1 cellular context compared by ENCODE assay signal in the genomic region with DNA sequence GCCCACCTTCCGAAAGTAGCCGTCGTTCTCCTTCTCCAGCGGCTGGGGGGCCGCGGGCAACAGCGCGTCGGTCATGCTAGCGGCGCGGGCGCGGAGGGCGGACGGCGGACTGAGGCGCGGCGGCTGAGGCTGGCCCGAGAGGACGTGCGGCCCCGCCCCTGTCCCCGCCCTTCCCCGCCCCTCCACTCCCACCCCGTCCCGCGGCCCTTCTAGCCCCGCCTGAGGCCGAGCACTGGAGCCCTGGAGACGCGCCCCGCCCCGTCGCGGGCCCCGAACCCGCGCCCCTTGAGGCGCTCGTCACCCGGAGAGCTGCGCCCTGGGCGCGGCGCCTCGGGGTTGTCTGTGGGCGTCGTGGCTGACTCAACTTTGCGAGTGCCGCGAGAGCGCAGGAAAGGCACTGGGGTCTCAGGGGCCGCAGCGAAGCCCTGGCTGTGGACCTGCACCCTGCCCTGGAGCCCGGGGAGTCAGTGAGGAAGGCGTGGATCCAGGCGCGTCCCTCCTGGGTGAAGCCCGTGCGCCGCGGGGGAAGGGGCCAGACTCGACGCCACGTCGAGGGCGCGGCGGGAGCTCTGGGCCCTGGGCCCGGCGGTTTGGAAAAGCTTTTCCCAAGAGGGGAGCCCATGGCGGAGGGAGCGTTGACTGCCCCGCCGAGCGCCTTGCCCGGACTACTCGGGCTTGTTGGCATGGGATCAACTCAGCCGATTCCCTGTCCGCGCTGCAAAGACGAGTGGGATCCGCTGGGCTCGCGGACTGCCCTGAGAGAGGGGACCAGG.
TF ChIP-seq lines count a peak whose summit lies in the region.

A gene (minus strand): TSS at position 111 of the 773 bp plus-strand sequence. CDS start 36 bp downstream, at position 75.

TF ChIP-seq in HEK293, 187 proteins besides CTCF, POLR2A, EP300 and RAD21 (continued from another document and continues in another):
- TF ChIP-seq, protein P1, sequence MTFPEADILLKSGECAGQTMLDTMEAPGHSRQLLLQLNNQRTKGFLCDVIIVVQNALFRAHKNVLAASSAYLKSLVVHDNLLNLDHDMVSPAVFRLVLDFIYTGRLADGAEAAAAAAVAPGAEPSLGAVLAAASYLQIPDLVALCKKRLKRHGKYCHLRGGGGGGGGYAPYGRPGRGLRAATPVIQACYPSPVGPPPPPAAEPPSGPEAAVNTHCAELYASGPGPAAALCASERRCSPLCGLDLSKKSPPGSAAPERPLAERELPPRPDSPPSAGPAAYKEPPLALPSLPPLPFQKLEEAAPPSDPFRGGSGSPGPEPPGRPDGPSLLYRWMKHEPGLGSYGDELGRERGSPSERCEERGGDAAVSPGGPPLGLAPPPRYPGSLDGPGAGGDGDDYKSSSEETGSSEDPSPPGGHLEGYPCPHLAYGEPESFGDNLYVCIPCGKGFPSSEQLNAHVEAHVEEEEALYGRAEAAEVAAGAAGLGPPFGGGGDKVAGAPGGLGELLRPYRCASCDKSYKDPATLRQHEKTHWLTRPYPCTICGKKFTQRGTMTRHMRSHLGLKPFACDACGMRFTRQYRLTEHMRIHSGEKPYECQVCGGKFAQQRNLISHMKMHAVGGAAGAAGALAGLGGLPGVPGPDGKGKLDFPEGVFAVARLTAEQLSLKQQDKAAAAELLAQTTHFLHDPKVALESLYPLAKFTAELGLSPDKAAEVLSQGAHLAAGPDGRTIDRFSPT (tag by site-specific recombination; IDR thresholded peaks at IDR 0.05), result 0 out of 2 replicates have a peak, but pooled peaks have one; percentile 23
- TF ChIP-seq ZNF514 (tag by site-specific recombination; IDR thresholded peaks at IDR 0.05) (no peak), ZFHX2 (tag by site-specific recombination; conservative IDR thresholded peaks at IDR 0.05) (peak; percentile 81), ZNF521 (tag by site-specific recombination; IDR thresholded peaks at IDR 0.05) (no peak), ZNF311 (tag by site-specific recombination; IDR thresholded peaks at IDR 0.05; ENCODE audit: borderline replicate concordance) (no peak), ZNF274 (IDR thresholded peaks at IDR 0.05; ENCODE audit: low read length) (no peak), ZNF274 (tag by site-specific recombination; IDR thresholded peaks at IDR 0.05; ENCODE audit: borderline replicate concordance) (no peak), KLF1 (tag by site-specific recombination; IDR thresholded peaks at IDR 0.05) (peak; percentile 96), HOXD13 (CRISPR knock-in tag; IDR thresholded peaks at IDR 0.05; ENCODE audit: borderline replicate concordance) (no peak), ZNF138 (tag by site-specific recombination; IDR thresholded peaks at IDR 0.05; ENCODE audit: borderline replicate concordance) (no peak), SP2 (tag by site-specific recombination; IDR thresholded peaks at IDR 0.05) (peak; percentile 43), ZNF266 (tag by site-specific recombination; IDR thresholded peaks at IDR 0.05; ENCODE audit: low read depth) (no peak), SP3 (tag by site-specific recombination; IDR thresholded peaks at IDR 0.05) (peak; percentile 81), ZNF747 (tag by site-specific recombination; IDR thresholded peaks at IDR 0.05) (no peak), ZNF404 (tag by site-specific recombination; IDR thresholded peaks at IDR 0.05) (no peak), WT1 (tag by site-specific recombination; IDR thresholded peaks at IDR 0.05) (no peak), IKZF3 (tag by site-specific recombination; IDR thresholded peaks at IDR 0.05) (0 out of 2 replicates have a peak, but pooled peaks have one; percentile 29), ZNF174 (tag by site-specific recombination; IDR thresholded peaks at IDR 0.05) (no peak), ZNF571 (tag by site-specific recombination; IDR thresholded peaks at IDR 0.05) (no peak), ZNF335 (tag by site-specific recombination; conservative IDR thresholded peaks at IDR 0.05) (0 out of 2 replicates have a peak, but pooled peaks have one; percentile 31), BCL11B (tag by site-specific recombination; IDR thresholded peaks at IDR 0.05; ENCODE audit: low read depth) (peak; percentile 62; the same call in 1 of the 2 replicates), ZNF529 (tag by site-specific recombination; IDR thresholded peaks at IDR 0.05; ENCODE audit: insufficient replicate concordance) (no peak), ZNF777 (tag by site-specific recombination; IDR thresholded peaks at IDR 0.05; ENCODE audit: borderline replicate concordance) (peak; percentile 96), ZNF175 (tag by site-specific recombination; IDR thresholded peaks at IDR 0.05) (no peak), ZFP69B (tag by site-specific recombination; IDR thresholded peaks at IDR 0.05) (0 out of 2 replicates have a peak, but pooled peaks have one; percentile 21), ZNF114 (tag by site-specific recombination; IDR thresholded peaks at IDR 0.05) (no peak)
- TF ChIP-seq, protein P2, sequence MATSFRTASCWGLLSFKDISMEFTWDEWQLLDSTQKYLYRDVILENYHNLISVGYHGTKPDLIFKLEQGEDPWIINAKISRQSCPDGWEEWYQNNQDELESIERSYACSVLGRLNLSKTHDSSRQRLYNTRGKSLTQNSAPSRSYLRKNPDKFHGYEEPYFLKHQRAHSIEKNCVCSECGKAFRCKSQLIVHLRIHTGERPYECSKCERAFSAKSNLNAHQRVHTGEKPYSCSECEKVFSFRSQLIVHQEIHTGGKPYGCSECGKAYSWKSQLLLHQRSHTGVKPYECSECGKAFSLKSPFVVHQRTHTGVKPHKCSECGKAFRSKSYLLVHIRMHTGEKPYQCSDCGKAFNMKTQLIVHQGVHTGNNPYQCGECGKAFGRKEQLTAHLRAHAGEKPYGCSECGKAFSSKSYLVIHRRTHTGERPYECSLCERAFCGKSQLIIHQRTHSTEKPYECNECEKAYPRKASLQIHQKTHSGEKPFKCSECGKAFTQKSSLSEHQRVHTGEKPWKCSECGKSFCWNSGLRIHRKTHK (tag by site-specific recombination; IDR thresholded peaks at IDR 0.05), result no peak
- TF ChIP-seq, protein P3, sequence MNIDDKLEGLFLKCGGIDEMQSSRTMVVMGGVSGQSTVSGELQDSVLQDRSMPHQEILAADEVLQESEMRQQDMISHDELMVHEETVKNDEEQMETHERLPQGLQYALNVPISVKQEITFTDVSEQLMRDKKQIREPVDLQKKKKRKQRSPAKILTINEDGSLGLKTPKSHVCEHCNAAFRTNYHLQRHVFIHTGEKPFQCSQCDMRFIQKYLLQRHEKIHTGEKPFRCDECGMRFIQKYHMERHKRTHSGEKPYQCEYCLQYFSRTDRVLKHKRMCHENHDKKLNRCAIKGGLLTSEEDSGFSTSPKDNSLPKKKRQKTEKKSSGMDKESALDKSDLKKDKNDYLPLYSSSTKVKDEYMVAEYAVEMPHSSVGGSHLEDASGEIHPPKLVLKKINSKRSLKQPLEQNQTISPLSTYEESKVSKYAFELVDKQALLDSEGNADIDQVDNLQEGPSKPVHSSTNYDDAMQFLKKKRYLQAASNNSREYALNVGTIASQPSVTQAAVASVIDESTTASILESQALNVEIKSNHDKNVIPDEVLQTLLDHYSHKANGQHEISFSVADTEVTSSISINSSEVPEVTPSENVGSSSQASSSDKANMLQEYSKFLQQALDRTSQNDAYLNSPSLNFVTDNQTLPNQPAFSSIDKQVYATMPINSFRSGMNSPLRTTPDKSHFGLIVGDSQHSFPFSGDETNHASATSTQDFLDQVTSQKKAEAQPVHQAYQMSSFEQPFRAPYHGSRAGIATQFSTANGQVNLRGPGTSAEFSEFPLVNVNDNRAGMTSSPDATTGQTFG (tag by site-specific recombination; IDR thresholded peaks at IDR 0.05; ENCODE audit: borderline replicate concordance), result peak; percentile 6; the same call in 1 of the 2 replicates
- TF ChIP-seq, protein P4, sequence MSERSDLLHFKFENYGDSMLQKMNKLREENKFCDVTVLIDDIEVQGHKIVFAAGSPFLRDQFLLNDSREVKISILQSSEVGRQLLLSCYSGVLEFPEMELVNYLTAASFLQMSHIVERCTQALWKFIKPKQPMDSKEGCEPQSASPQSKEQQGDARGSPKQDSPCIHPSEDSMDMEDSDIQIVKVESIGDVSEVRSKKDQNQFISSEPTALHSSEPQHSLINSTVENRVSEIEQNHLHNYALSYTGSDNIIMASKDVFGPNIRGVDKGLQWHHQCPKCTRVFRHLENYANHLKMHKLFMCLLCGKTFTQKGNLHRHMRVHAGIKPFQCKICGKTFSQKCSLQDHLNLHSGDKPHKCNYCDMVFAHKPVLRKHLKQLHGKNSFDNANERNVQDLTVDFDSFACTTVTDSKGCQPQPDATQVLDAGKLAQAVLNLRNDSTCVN (tag by site-specific recombination; optimal IDR thresholded peaks at IDR 0.05), result peak; percentile 94
- TF ChIP-seq, protein P5, sequence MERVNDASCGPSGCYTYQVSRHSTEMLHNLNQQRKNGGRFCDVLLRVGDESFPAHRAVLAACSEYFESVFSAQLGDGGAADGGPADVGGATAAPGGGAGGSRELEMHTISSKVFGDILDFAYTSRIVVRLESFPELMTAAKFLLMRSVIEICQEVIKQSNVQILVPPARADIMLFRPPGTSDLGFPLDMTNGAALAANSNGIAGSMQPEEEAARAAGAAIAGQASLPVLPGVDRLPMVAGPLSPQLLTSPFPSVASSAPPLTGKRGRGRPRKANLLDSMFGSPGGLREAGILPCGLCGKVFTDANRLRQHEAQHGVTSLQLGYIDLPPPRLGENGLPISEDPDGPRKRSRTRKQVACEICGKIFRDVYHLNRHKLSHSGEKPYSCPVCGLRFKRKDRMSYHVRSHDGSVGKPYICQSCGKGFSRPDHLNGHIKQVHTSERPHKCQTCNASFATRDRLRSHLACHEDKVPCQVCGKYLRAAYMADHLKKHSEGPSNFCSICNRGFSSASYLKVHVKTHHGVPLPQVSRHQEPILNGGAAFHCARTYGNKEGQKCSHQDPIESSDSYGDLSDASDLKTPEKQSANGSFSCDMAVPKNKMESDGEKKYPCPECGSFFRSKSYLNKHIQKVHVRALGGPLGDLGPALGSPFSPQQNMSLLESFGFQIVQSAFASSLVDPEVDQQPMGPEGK (tag by site-specific recombination; IDR thresholded peaks at IDR 0.05), result no peak
- TF ChIP-seq, protein P6, sequence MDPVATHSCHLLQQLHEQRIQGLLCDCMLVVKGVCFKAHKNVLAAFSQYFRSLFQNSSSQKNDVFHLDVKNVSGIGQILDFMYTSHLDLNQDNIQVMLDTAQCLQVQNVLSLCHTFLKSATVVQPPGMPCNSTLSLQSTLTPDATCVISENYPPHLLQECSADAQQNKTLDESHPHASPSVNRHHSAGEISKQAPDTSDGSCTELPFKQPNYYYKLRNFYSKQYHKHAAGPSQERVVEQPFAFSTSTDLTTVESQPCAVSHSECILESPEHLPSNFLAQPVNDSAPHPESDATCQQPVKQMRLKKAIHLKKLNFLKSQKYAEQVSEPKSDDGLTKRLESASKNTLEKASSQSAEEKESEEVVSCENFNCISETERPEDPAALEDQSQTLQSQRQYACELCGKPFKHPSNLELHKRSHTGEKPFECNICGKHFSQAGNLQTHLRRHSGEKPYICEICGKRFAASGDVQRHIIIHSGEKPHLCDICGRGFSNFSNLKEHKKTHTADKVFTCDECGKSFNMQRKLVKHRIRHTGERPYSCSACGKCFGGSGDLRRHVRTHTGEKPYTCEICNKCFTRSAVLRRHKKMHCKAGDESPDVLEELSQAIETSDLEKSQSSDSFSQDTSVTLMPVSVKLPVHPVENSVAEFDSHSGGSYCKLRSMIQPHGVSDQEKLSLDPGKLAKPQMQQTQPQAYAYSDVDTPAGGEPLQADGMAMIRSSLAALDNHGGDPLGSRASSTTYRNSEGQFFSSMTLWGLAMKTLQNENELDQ (tag by site-specific recombination; IDR thresholded peaks at IDR 0.05; ENCODE audit: low read depth), result no peak
- TF ChIP-seq, protein P7, sequence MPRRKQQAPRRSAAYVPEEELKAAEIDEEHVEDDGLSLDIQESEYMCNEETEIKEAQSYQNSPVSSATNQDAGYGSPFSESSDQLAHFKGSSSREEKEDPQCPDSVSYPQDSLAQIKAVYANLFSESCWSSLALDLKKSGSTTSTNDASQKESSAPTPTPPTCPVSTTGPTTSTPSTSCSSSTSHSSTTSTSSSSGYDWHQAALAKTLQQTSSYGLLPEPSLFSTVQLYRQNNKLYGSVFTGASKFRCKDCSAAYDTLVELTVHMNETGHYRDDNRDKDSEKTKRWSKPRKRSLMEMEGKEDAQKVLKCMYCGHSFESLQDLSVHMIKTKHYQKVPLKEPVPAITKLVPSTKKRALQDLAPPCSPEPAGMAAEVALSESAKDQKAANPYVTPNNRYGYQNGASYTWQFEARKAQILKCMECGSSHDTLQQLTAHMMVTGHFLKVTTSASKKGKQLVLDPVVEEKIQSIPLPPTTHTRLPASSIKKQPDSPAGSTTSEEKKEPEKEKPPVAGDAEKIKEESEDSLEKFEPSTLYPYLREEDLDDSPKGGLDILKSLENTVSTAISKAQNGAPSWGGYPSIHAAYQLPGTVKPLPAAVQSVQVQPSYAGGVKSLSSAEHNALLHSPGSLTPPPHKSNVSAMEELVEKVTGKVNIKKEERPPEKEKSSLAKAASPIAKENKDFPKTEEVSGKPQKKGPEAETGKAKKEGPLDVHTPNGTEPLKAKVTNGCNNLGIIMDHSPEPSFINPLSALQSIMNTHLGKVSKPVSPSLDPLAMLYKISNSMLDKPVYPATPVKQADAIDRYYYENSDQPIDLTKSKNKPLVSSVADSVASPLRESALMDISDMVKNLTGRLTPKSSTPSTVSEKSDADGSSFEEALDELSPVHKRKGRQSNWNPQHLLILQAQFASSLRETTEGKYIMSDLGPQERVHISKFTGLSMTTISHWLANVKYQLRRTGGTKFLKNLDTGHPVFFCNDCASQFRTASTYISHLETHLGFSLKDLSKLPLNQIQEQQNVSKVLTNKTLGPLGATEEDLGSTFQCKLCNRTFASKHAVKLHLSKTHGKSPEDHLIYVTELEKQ (tag by site-specific recombination; IDR thresholded peaks at IDR 0.05; ENCODE audit: borderline replicate concordance), result no peak
- TF ChIP-seq, protein P8, sequence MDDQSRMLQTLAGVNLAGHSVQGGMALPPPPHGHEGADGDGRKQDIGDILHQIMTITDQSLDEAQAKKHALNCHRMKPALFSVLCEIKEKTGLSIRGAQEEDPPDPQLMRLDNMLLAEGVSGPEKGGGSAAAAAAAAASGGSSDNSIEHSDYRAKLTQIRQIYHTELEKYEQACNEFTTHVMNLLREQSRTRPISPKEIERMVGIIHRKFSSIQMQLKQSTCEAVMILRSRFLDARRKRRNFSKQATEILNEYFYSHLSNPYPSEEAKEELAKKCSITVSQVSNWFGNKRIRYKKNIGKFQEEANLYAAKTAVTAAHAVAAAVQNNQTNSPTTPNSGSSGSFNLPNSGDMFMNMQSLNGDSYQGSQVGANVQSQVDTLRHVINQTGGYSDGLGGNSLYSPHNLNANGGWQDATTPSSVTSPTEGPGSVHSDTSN (CRISPR knock-in tag; IDR thresholded peaks at IDR 0.05), result no peak
- TF ChIP-seq, protein P9, sequence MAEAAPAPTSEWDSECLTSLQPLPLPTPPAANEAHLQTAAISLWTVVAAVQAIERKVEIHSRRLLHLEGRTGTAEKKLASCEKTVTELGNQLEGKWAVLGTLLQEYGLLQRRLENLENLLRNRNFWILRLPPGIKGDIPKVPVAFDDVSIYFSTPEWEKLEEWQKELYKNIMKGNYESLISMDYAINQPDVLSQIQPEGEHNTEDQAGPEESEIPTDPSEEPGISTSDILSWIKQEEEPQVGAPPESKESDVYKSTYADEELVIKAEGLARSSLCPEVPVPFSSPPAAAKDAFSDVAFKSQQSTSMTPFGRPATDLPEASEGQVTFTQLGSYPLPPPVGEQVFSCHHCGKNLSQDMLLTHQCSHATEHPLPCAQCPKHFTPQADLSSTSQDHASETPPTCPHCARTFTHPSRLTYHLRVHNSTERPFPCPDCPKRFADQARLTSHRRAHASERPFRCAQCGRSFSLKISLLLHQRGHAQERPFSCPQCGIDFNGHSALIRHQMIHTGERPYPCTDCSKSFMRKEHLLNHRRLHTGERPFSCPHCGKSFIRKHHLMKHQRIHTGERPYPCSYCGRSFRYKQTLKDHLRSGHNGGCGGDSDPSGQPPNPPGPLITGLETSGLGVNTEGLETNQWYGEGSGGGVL (tag by site-specific recombination; IDR thresholded peaks at IDR 0.05), result peak; percentile 19
